In the genomic region with DNA sequence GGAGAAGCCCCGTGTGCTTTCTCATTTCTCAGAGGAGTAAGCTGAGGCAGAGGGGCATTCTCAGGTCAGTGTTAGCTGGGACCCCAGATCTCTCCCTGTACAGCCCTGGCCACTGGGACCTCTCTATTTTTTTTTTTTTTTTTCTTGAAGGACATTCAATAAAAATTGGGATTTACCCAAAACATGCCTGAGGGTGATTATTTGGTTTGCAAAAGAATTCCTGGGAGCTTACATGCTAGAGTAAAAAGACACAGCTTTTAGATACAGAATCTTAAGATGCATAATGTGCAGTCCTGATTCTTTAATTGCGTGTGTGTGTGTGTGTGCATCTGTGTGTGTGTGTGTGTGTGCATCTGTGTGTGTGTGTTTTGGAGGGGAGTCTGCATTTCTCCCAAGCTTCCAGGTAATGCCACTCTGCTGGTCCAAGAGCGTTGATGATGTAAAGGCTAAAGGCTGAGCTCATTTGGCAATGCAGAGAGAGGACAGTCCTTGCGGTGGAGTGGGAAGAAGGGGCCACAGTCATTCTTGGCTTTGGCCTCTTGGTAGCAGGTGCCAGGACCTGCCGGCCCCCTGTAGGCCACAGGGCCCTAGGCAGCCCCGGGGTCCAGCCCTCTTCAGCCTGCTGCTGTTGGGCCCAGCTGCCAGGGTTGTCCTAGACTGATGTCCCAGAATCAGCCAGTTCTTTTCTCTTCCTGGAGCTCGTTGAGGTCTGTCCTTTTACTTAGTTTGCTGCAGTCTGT, we compare ENCODE assay signal across 14 cellular contexts. TPM values are rescaled to one million over a fixed set of nuclear protein-coding genes. Genes with fewer than 3 reads are reported as not detected.
DNase-seq lines count a peak whose midpoint lies in the region; ATAC-seq and TF ChIP-seq lines count a peak whose summit lies in the region.
"Had no signal": no experiment of that assay in that cellular context is flagged by ENCODE, and none has a peak within 500 bp of the region (broad histone marks: within the 10 kb centered on the region; RNA-seq: fewer than 3 reads in every experiment).

No MANE protein-coding gene starts in this region.

- WGBS in right cardiac atrium, result 60% methylated on average over 7 of the region's 7 CpGs

- peak; percentile 7 for TF ChIP-seq CTCF in GM12864 (IDR thresholded peaks at IDR 0.05; ENCODE audit: low read depth, low read length, missing control alignments)

- intact Hi-C loops in right cardiac atrium (cut with DNase I), result no loop called here

- H3K9ac ChIP-seq in adipocyte (ENCODE audit: low read length), result peak overlapping the region; percentile 19

- H3K9me3 Mint-ChIP-seq in stimulated activated naive B cell treated with anti-CD40 and anti-IgM and Interleukin-4, amounts not matched to agents 10 μg/mL and 1 μg/mL and 100 μg/mL, for 72 hours, result no peaks in the 10 kb centered on the region
- H3K9me3 Mint-ChIP-seq in activated T-cell treated with anti-CD3 and anti-CD28 coated beads, Interleukin-2, amount 50 U/mL, for 72 hours, result no peaks in the 10 kb centered on the region
- H3K9me3 Mint-ChIP-seq: CD4-positive, alpha-beta memory T cell; stimulated activated memory B cell treated with anti-CD40 and anti-IgM and Interleukin-4, amounts not matched to agents 10 μg/mL and 1 μg/mL and 100 μg/mL, for 72 hours had no signal

- peaks cover 38 to 45% of the 10 kb centered on the region in 2 donors for H3K4me1 Mint-ChIP-seq in stimulated activated naive B cell treated with anti-CD40 and anti-IgM and Interleukin-4, amounts not matched to agents 10 μg/mL and 1 μg/mL and 100 μg/mL, for 72 hours
- peaks cover 27% of the 10 kb centered on the region for H3K4me1 Mint-ChIP-seq in activated T-cell treated with anti-CD3 and anti-CD28 coated beads, Interleukin-2, amount 50 U/mL, for 72 hours (ENCODE audit: low read depth)

- DNase-seq in GM12864 (ENCODE audit: low read depth), result no peak
- DNase-seq in adipocyte (ENCODE audit: low read depth), result no peak
- peak in 1 of 3 donors; percentile 64 for DNase-seq in right cardiac atrium
- no peak for DNase-seq in stimulated activated naive B cell treated with anti-CD40 and anti-IgM and Interleukin-4, amounts not matched to agents 10 μg/mL and 1 μg/mL and 100 μg/mL, for 72 hours
- no peak for DNase-seq in SIG-M5 treated with dmso at 0.1 percent for 504 hours (lab: John Stamatoyannopoulos, UW; ENCODE audit: unreplicated experiment)
- no peak for DNase-seq in NCI-H748 (lab: John Stamatoyannopoulos, UW; ENCODE audit: unreplicated experiment)
- no peak for DNase-seq in activated T-cell treated with anti-CD3 and anti-CD28 coated beads, Interleukin-2, amount 50 U/mL, for 72 hours
- DNase-seq: activated CD4-positive, alpha-beta T cell treated with anti-CD3 and anti-CD28 coated beads, Interleukin-2, amount 50 U/mL, for 48 hours; activated gamma-delta T cell; CD4-positive, alpha-beta memory T cell; MG63; stimulated activated CD4-positive, alpha-beta T cell treated with anti-CD3 and anti-CD28 coated beads, Interleukin-1b, Interleukin-23, amount 100 ng/mL, for 48 hours had no signal

- peaks cover 29 to 53% of the 10 kb centered on the region in 2 donors for H3K36me3 Mint-ChIP-seq in stimulated activated naive B cell treated with anti-CD40 and anti-IgM and Interleukin-4, amounts not matched to agents 10 μg/mL and 1 μg/mL and 100 μg/mL, for 72 hours
- H3K36me3 Mint-ChIP-seq in activated T-cell treated with anti-CD3 and anti-CD28 coated beads, Interleukin-2, amount 50 U/mL, for 72 hours (ENCODE audit: insufficient read depth in 2 of 2), result peaks cover 2 to 10% of the 10 kb centered on the region in 2 donors

- H3K27me3 ChIP-seq in adipocyte (replicated peaks; ENCODE audit: control insufficient read depth, insufficient read depth, low read length) (no peaks in the 10 kb centered on the region), right cardiac atrium (ENCODE audit: control insufficient read depth, insufficient read depth) (no peaks in the 10 kb centered on the region)
- H3K27me3 ChIP-seq: MG63 had no signal

- ATAC-seq in right cardiac atrium, result no peak
- ATAC-seq in stimulated activated naive B cell treated with anti-CD40 and anti-IgM and Interleukin-4, amounts not matched to agents 10 μg/mL and 1 μg/mL and 100 μg/mL, for 72 hours (replicated peaks), result no peak
- ATAC-seq in activated T-cell treated with anti-CD3 and anti-CD28 coated beads, Interleukin-2, amount 50 U/mL, for 72 hours (replicated peaks in 1 of 2), result no peak
- no peak for ATAC-seq in HG02571 (IDR thresholded peaks at IDR 0.05; ENCODE audit: unreplicated experiment)
- ATAC-seq: stimulated activated memory B cell treated with anti-CD40 and anti-IgM and Interleukin-4, amounts not matched to agents 10 μg/mL and 1 μg/mL and 100 μg/mL, for 72 hours had no signal

- H3K4me3 Mint-ChIP-seq in stimulated activated naive B cell treated with anti-CD40 and anti-IgM and Interleukin-4, amounts not matched to agents 10 μg/mL and 1 μg/mL and 100 μg/mL, for 72 hours, result no peak overlapping the region
- no peak overlapping the region for H3K4me3 Mint-ChIP-seq in activated T-cell treated with anti-CD3 and anti-CD28 coated beads, Interleukin-2, amount 50 U/mL, for 72 hours
- H3K4me3 Mint-ChIP-seq: CD4-positive, alpha-beta memory T cell; stimulated activated memory B cell treated with anti-CD40 and anti-IgM and Interleukin-4, amounts not matched to agents 10 μg/mL and 1 μg/mL and 100 μg/mL, for 72 hours had no signal

- peak overlapping the region; percentile 49 for H3K27ac ChIP-seq in right cardiac atrium (ENCODE audit: low read length)

- H3K4me3 ChIP-seq in GM12864 (ENCODE audit: low read depth, low read length) (no peak overlapping the region), adipocyte (ENCODE audit: low read length) (no peak overlapping the region), right cardiac atrium (ENCODE audit: low read length) (no peak overlapping the region)
- H3K4me3 ChIP-seq: MG63 had no signal

- peaks cover 32% of the 10 kb centered on the region for H3K36me3 ChIP-seq in adipocyte (ENCODE audit: control insufficient read depth, insufficient read depth, low read length, severe bottlenecking)

- peaks cover 45% of the 10 kb centered on the region for H3K4me1 ChIP-seq in adipocyte (ENCODE audit: control insufficient read depth, insufficient read depth, low read length)
- H3K4me1 ChIP-seq in right cardiac atrium (ENCODE audit: control insufficient read depth, insufficient read depth, low read length), result peaks cover 10% of the 10 kb centered on the region

- H3K27me3 Mint-ChIP-seq in stimulated activated naive B cell treated with anti-CD40 and anti-IgM and Interleukin-4, amounts not matched to agents 10 μg/mL and 1 μg/mL and 100 μg/mL, for 72 hours, result no peaks in the 10 kb centered on the region
- no peaks in the 10 kb centered on the region for H3K27me3 Mint-ChIP-seq in activated T-cell treated with anti-CD3 and anti-CD28 coated beads, Interleukin-2, amount 50 U/mL, for 72 hours (ENCODE audit: low read depth)
- H3K27me3 Mint-ChIP-seq: CD4-positive, alpha-beta memory T cell; stimulated activated memory B cell treated with anti-CD40 and anti-IgM and Interleukin-4, amounts not matched to agents 10 μg/mL and 1 μg/mL and 100 μg/mL, for 72 hours had no signal

- H3K9me3 ChIP-seq in adipocyte (ENCODE audit: control insufficient read depth, low read length), result no peaks in the 10 kb centered on the region
- H3K9me3 ChIP-seq in right cardiac atrium (ENCODE audit: control insufficient read depth, low read length), result no peaks in the 10 kb centered on the region
- H3K9me3 ChIP-seq: MG63 had no signal

- peak overlapping the region; percentile 87 for H3K27ac Mint-ChIP-seq in stimulated activated naive B cell treated with anti-CD40 and anti-IgM and Interleukin-4, amounts not matched to agents 10 μg/mL and 1 μg/mL and 100 μg/mL, for 72 hours
- H3K27ac Mint-ChIP-seq in activated T-cell treated with anti-CD3 and anti-CD28 coated beads, Interleukin-2, amount 50 U/mL, for 72 hours, result no peak overlapping the region
- H3K27ac Mint-ChIP-seq: stimulated activated memory B cell treated with anti-CD40 and anti-IgM and Interleukin-4, amounts not matched to agents 10 μg/mL and 1 μg/mL and 100 μg/mL, for 72 hours had no signal

RNA-seq across cellular contexts. Expression of a gene that starts 48.6 kb away (rescaled TPM):
- total RNA-seq in right cardiac atrium, result 10 to 100 TPM in 1 of 4 donors, 1 to 10 TPM in 3; 6.4 to 10.1 (median 9.2) TPM
- 6.0 TPM for polyA plus RNA-seq in right cardiac atrium
- 10 to 100 TPM; 68.2 to 93.1 TPM for total RNA-seq in activated T-cell treated with anti-CD3 and anti-CD28 coated beads, Interleukin-2, amount 50 U/mL, for 72 hours

Comparison
In these comparisons a context has a peak if more than half of its experiments do, and no peak if none do; other contexts are left out.
1. RNA of a gene that starts 48.6 kb away (total RNA-seq): 68.2 to 93.1 TPM in activated T-cell treated with anti-CD3 and anti-CD28 coated beads, Interleukin-2, amount 50 U/mL, for 72 hours; 6.4 to 10.1 TPM in right cardiac atrium; every median in the first group is over 4 times any median in the second.